Comparison of ENCODE assay signal across 1 cellular context in the genomic region with DNA sequence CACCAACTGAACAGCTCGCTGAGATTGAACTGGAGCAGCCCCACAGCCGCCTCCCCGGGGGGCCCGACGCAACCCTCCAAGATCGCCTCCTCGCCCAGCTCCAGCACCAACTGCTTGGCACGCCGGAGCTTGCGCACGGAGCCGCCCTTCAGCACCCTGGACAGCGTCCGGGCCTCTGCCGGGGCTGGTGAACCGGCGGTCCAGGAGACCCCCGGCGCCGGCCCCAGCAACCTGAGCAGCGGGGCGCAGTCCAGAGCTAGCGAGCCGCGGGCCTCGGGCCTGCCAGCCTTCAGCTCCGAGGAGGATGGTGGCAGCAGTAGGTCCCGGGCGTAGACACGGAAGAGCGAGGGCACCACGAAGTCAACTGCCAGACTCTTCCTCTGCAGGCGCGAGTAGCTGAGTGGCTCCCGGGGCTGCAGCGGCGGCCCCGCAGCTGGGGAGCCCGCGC.
A peak's percentile ranks its signal among the peaks of the same experiment; 100 is the strongest.
TF ChIP-seq lines count a peak whose summit lies in the region.

No MANE protein-coding gene starts in this region.

TF ChIP-seq in HepG2, 621 proteins besides CTCF, POLR2A, EP300 and RAD21 (continued from another document and continues in another):
- TF ChIP-seq, protein P1, sequence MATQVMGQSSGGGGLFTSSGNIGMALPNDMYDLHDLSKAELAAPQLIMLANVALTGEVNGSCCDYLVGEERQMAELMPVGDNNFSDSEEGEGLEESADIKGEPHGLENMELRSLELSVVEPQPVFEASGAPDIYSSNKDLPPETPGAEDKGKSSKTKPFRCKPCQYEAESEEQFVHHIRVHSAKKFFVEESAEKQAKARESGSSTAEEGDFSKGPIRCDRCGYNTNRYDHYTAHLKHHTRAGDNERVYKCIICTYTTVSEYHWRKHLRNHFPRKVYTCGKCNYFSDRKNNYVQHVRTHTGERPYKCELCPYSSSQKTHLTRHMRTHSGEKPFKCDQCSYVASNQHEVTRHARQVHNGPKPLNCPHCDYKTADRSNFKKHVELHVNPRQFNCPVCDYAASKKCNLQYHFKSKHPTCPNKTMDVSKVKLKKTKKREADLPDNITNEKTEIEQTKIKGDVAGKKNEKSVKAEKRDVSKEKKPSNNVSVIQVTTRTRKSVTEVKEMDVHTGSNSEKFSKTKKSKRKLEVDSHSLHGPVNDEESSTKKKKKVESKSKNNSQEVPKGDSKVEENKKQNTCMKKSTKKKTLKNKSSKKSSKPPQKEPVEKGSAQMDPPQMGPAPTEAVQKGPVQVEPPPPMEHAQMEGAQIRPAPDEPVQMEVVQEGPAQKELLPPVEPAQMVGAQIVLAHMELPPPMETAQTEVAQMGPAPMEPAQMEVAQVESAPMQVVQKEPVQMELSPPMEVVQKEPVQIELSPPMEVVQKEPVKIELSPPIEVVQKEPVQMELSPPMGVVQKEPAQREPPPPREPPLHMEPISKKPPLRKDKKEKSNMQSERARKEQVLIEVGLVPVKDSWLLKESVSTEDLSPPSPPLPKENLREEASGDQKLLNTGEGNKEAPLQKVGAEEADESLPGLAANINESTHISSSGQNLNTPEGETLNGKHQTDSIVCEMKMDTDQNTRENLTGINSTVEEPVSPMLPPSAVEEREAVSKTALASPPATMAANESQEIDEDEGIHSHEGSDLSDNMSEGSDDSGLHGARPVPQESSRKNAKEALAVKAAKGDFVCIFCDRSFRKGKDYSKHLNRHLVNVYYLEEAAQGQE (IDR thresholded peaks at IDR 0.05; ENCODE audit: borderline replicate concordance in 1 of 2, low read depth in 1 of 2, low read length in 2 of 2), result peak in 1 of 2 experiments; percentile 97
- no peak for TF ChIP-seq SMARCC2 (IDR thresholded peaks at IDR 0.05)
- TF ChIP-seq, protein P2, sequence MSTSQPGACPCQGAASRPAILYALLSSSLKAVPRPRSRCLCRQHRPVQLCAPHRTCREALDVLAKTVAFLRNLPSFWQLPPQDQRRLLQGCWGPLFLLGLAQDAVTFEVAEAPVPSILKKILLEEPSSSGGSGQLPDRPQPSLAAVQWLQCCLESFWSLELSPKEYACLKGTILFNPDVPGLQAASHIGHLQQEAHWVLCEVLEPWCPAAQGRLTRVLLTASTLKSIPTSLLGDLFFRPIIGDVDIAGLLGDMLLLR (CRISPR knock-in tag; IDR thresholded peaks at IDR 0.05), result no peak
- TF ChIP-seq PRMT3 (CRISPR knock-in tag; IDR thresholded peaks at IDR 0.05; ENCODE audit: borderline replicate concordance, low read depth), result 0 out of 2 replicates have a peak, but pooled peaks have one; percentile 41
- no peak for TF ChIP-seq TSC22D2 (CRISPR knock-in tag; IDR thresholded peaks at IDR 0.05; ENCODE audit: borderline replicate concordance)
- no peak for TF ChIP-seq ZNF382 (CRISPR knock-in tag; IDR thresholded peaks at IDR 0.05; ENCODE audit: borderline replicate concordance)
- TF ChIP-seq, protein P3, sequence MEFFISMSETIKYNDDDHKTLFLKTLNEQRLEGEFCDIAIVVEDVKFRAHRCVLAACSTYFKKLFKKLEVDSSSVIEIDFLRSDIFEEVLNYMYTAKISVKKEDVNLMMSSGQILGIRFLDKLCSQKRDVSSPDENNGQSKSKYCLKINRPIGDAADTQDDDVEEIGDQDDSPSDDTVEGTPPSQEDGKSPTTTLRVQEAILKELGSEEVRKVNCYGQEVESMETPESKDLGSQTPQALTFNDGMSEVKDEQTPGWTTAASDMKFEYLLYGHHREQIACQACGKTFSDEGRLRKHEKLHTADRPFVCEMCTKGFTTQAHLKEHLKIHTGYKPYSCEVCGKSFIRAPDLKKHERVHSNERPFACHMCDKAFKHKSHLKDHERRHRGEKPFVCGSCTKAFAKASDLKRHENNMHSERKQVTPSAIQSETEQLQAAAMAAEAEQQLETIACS (CRISPR knock-in tag; IDR thresholded peaks at IDR 0.05), result no peak
- TF ChIP-seq, protein P4, sequence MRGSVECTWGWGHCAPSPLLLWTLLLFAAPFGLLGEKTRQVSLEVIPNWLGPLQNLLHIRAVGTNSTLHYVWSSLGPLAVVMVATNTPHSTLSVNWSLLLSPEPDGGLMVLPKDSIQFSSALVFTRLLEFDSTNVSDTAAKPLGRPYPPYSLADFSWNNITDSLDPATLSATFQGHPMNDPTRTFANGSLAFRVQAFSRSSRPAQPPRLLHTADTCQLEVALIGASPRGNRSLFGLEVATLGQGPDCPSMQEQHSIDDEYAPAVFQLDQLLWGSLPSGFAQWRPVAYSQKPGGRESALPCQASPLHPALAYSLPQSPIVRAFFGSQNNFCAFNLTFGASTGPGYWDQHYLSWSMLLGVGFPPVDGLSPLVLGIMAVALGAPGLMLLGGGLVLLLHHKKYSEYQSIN (CRISPR knock-in tag; IDR thresholded peaks at IDR 0.05; ENCODE audit: borderline replicate concordance), result no peak
- TF ChIP-seq, protein P5, sequence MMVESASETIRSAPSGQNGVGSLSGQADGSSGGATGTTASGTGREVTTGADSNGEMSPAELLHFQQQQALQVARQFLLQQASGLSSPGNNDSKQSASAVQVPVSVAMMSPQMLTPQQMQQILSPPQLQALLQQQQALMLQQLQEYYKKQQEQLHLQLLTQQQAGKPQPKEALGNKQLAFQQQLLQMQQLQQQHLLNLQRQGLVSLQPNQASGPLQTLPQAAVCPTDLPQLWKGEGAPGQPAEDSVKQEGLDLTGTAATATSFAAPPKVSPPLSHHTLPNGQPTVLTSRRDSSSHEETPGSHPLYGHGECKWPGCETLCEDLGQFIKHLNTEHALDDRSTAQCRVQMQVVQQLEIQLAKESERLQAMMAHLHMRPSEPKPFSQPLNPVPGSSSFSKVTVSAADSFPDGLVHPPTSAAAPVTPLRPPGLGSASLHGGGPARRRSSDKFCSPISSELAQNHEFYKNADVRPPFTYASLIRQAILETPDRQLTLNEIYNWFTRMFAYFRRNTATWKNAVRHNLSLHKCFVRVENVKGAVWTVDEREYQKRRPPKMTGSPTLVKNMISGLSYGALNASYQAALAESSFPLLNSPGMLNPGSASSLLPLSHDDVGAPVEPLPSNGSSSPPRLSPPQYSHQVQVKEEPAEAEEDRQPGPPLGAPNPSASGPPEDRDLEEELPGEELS (CRISPR knock-in tag; IDR thresholded peaks at IDR 0.05), result no peak
- TF ChIP-seq, protein P6, sequence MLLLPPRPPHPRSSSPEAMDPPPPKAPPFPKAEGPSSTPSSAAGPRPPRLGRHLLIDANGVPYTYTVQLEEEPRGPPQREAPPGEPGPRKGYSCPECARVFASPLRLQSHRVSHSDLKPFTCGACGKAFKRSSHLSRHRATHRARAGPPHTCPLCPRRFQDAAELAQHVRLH (CRISPR knock-in tag; IDR thresholded peaks at IDR 0.05; ENCODE audit: borderline replicate concordance, low read depth), result no peak
- no peak for TF ChIP-seq CEBPB (IDR thresholded peaks at IDR 0.05; ENCODE audit: borderline replicate concordance, low read depth, low read length)
- TF ChIP-seq ZKSCAN1 (IDR thresholded peaks at IDR 0.05; ENCODE audit: low read length), result no peak
- TF ChIP-seq, protein P7, sequence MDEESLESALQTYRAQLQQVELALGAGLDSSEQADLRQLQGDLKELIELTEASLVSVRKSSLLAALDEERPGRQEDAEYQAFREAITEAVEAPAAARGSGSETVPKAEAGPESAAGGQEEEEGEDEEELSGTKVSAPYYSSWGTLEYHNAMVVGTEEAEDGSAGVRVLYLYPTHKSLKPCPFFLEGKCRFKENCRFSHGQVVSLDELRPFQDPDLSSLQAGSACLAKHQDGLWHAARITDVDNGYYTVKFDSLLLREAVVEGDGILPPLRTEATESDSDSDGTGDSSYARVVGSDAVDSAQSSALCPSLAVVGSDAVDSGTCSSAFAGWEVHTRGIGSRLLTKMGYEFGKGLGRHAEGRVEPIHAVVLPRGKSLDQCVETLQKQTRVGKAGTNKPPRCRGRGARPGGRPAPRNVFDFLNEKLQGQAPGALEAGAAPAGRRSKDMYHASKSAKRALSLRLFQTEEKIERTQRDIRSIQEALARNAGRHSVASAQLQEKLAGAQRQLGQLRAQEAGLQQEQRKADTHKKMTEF (CRISPR knock-in tag; IDR thresholded peaks at IDR 0.05), result no peak; the same call in 1 of the 2 replicates
- no peak for TF ChIP-seq ZSCAN21 (CRISPR knock-in tag; IDR thresholded peaks at IDR 0.05; ENCODE audit: borderline replicate concordance)
- TF ChIP-seq, protein P8, sequence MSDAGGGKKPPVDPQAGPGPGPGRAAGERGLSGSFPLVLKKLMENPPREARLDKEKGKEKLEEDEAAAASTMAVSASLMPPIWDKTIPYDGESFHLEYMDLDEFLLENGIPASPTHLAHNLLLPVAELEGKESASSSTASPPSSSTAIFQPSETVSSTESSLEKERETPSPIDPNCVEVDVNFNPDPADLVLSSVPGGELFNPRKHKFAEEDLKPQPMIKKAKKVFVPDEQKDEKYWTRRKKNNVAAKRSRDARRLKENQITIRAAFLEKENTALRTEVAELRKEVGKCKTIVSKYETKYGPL (CRISPR knock-in tag; IDR thresholded peaks at IDR 0.05), result no peak
- no peak for TF ChIP-seq ZNF652 (CRISPR knock-in tag; IDR thresholded peaks at IDR 0.05; ENCODE audit: borderline replicate concordance, low read depth)
- no peak for TF ChIP-seq ZNF510 (CRISPR knock-in tag; IDR thresholded peaks at IDR 0.05; ENCODE audit: low read depth)
- TF ChIP-seq BORCS8-MEF2B (CRISPR knock-in tag; IDR thresholded peaks at IDR 0.05), result peak; percentile 65
- TF ChIP-seq ZBTB7B (CRISPR knock-in tag; IDR thresholded peaks at IDR 0.05), result no peak
- no peak for TF ChIP-seq XRCC5 (optimal IDR thresholded peaks at IDR 0.05; ENCODE audit: low read length)
- 0 out of 2 replicates have a peak, but pooled peaks have one; percentile 38 for TF ChIP-seq ZSCAN20 (CRISPR knock-in tag; IDR thresholded peaks at IDR 0.05; ENCODE audit: borderline replicate concordance)
- TF ChIP-seq NAIF1 (CRISPR knock-in tag; IDR thresholded peaks at IDR 0.05; ENCODE audit: borderline replicate concordance), result no peak
- no peak for TF ChIP-seq POGZ (CRISPR knock-in tag; IDR thresholded peaks at IDR 0.05)
- no peak for TF ChIP-seq ZFP37 (CRISPR knock-in tag; IDR thresholded peaks at IDR 0.05; ENCODE audit: borderline replicate concordance)
- TF ChIP-seq, protein P9, sequence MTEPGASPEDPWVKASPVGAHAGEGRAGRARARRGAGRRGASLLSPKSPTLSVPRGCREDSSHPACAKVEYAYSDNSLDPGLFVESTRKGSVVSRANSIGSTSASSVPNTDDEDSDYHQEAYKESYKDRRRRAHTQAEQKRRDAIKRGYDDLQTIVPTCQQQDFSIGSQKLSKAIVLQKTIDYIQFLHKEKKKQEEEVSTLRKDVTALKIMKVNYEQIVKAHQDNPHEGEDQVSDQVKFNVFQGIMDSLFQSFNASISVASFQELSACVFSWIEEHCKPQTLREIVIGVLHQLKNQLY (CRISPR knock-in tag; IDR thresholded peaks at IDR 0.05), result no peak
- TF ChIP-seq, protein P10, sequence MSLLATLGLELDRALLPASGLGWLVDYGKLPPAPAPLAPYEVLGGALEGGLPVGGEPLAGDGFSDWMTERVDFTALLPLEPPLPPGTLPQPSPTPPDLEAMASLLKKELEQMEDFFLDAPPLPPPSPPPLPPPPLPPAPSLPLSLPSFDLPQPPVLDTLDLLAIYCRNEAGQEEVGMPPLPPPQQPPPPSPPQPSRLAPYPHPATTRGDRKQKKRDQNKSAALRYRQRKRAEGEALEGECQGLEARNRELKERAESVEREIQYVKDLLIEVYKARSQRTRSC (CRISPR knock-in tag; IDR thresholded peaks at IDR 0.05; ENCODE audit: low read depth), result no peak
- TF ChIP-seq GABPB1 (CRISPR knock-in tag; IDR thresholded peaks at IDR 0.05), result peak; percentile 34; the same call in 1 of the 2 replicates
- TF ChIP-seq NFE2 (CRISPR knock-in tag; IDR thresholded peaks at IDR 0.05), result no peak
- TF ChIP-seq ZNF235 (CRISPR knock-in tag; IDR thresholded peaks at IDR 0.05; ENCODE audit: borderline replicate concordance), result no peak
- TF ChIP-seq ISX (CRISPR knock-in tag; conservative IDR thresholded peaks at IDR 0.05), result no peak
- TF ChIP-seq IKZF4 (CRISPR knock-in tag; IDR thresholded peaks at IDR 0.05; ENCODE audit: borderline replicate concordance, low read depth, not compliant biosample characterization), result peak; percentile 17
- TF ChIP-seq ZNF274 (CRISPR knock-in tag; IDR thresholded peaks at IDR 0.05), result 0 out of 2 replicates have a peak, but pooled peaks have one; percentile 38
- no peak for TF ChIP-seq KDM3A (CRISPR knock-in tag; IDR thresholded peaks at IDR 0.05; ENCODE audit: low read depth)
- no peak for TF ChIP-seq FOXP1 (IDR thresholded peaks at IDR 0.05)
- no peak for TF ChIP-seq FOXP1 (CRISPR knock-in tag; IDR thresholded peaks at IDR 0.05)
- TF ChIP-seq ZNF678 (CRISPR knock-in tag; IDR thresholded peaks at IDR 0.05), result no peak
- TF ChIP-seq RFXAP (CRISPR knock-in tag; IDR thresholded peaks at IDR 0.05; ENCODE audit: borderline replicate concordance), result no peak
- TF ChIP-seq, protein P11, sequence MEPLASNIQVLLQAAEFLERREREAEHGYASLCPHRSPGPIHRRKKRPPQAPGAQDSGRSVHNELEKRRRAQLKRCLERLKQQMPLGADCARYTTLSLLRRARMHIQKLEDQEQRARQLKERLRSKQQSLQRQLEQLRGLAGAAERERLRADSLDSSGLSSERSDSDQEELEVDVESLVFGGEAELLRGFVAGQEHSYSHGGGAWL (CRISPR knock-in tag; IDR thresholded peaks at IDR 0.05), result peak; percentile 55; the same call in 1 of the 2 replicates
- TF ChIP-seq ZEB1 (IDR thresholded peaks at IDR 0.05; ENCODE audit: insufficient replicate concordance, low read depth), result no peak
- TF ChIP-seq CBFB (CRISPR knock-in tag; IDR thresholded peaks at IDR 0.05), result no peak
- no peak for TF ChIP-seq ZNF883 (CRISPR knock-in tag; IDR thresholded peaks at IDR 0.05; ENCODE audit: not compliant biosample characterization)
- no peak for TF ChIP-seq POLR2AphosphoS2 (IDR thresholded peaks at IDR 0.05; ENCODE audit: low read depth, low read length)
- no peak for TF ChIP-seq CBX1 (IDR thresholded peaks at IDR 0.05; ENCODE audit: low read depth)
- TF ChIP-seq MIER2 (CRISPR knock-in tag; IDR thresholded peaks at IDR 0.05), result peak; percentile 94
- TF ChIP-seq, protein P12, sequence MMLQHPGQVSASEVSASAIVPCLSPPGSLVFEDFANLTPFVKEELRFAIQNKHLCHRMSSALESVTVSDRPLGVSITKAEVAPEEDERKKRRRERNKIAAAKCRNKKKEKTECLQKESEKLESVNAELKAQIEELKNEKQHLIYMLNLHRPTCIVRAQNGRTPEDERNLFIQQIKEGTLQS (CRISPR knock-in tag; IDR thresholded peaks at IDR 0.05), result no peak
